ENCODE assay signal across 32 cellular contexts in the genomic region with DNA sequence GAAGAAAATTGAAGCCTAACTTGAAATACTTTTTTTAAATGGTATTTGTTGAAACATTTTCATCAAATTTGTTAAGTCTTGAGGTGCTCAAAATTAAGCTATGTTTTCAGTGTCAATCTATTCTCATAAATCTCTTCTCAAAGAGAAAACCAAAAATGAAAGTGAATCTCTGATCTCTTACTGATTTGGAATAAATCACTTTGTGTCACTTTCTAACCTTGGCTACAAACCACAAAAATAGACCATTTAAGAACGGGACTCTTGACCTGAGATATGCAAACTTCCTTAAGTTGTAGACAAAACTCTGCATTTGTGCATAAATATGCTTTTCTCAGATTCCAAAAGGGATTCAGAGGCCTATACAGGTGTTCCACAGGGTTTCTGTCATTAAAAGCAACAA.
DNase-seq lines count a peak whose midpoint lies in the region; ATAC-seq and TF ChIP-seq lines count a peak whose summit lies in the region.
"Had no signal": no experiment of that assay in that cellular context is flagged by ENCODE, and none has a peak within 500 bp of the region (broad histone marks: within the 10 kb centered on the region; RNA-seq: fewer than 3 reads in every experiment).

No MANE protein-coding gene starts in this region.

- TF ChIP-seq POLR2A in gastrocnemius medialis (IDR thresholded peaks at IDR 0.05): no peak

- H3K27ac ChIP-seq in gastrocnemius medialis: no peak overlapping the region
- H3K27ac ChIP-seq: A549, coronary artery, KMS-11, left ventricle myocardium inferior, neutrophil, right lobe of liver, upper lobe of left lung had no signal

- H3K4me1 ChIP-seq in gastrocnemius medialis: no peaks in the 10 kb centered on the region
- H3K4me1 ChIP-seq: A549, left ventricle myocardium inferior, right lobe of liver, upper lobe of left lung had no signal

- TF ChIP-seq CTCF in GM13976 (IDR thresholded peaks at IDR 0.05; ENCODE audit: borderline replicate concordance, control extremely low read depth, extremely low read depth, insufficient read depth, missing control alignments) (no peak), gastrocnemius medialis (IDR thresholded peaks at IDR 0.05 in 4 of 5, conservative IDR thresholded peaks at IDR 0.05 in 1 of 5) (no peak)

- ATAC-seq in GM18870 (IDR thresholded peaks at IDR 0.05; ENCODE audit: unreplicated experiment): peak; percentile 70
- peak; percentile 79 for ATAC-seq in GM21723 (IDR thresholded peaks at IDR 0.05; ENCODE audit: unreplicated experiment)
- peak; percentile 95 for ATAC-seq in HG03432 (IDR thresholded peaks at IDR 0.05; ENCODE audit: unreplicated experiment)
- no peak for ATAC-seq in HG03095 (IDR thresholded peaks at IDR 0.05; ENCODE audit: unreplicated experiment)
- no peak for ATAC-seq in gastrocnemius medialis
- ATAC-seq: A549; activated CD8-positive, alpha-beta T cell treated with anti-CD3 and anti-CD28 coated beads, Interleukin-2, amount 10 ng/mL, durations not matched to agents 7 days and 5 days; right lobe of liver had no signal

- H3K36me3 ChIP-seq in gastrocnemius medialis: no peaks in the 10 kb centered on the region
- H3K36me3 ChIP-seq: left ventricle myocardium inferior, neutrophil, right lobe of liver, upper lobe of left lung had no signal

- in situ Hi-C loops in GM13976 (cut with MboI; ENCODE audit: low sequenced_read_pairs, unreplicated experiment): no loop called here
- in situ Hi-C loops in gastrocnemius medialis (cut with MboI; ENCODE audit: low sequenced_read_pairs in 4 of 4): no loop called here

- H3K9me3 ChIP-seq in gastrocnemius medialis: no peaks in the 10 kb centered on the region
- H3K9me3 ChIP-seq: A549, neutrophil, right lobe of liver, upper lobe of left lung had no signal

- no peak overlapping the region for H3K4me3 ChIP-seq in gastrocnemius medialis
- H3K4me3 ChIP-seq: A549, coronary artery, left ventricle myocardium inferior, right lobe of liver, upper lobe of left lung had no signal

- H3K27me3 ChIP-seq in gastrocnemius medialis: no peaks in the 10 kb centered on the region
- H3K27me3 ChIP-seq: neutrophil, right lobe of liver, upper lobe of left lung had no signal

- DNase-seq in GM13976 (ENCODE audit: low spot score): peak; percentile 13
- no peak for DNase-seq in stimulated activated naive CD4-positive, alpha-beta T cell (lab: John Stamatoyannopoulos, UW)
- DNase-seq in gastrocnemius medialis: no peak
- no peak for DNase-seq in posterior vena cava (ENCODE audit: low spot score)
- DNase-seq: activated CD4-positive, CD25-positive, alpha-beta regulatory T cell; activated CD8-positive, alpha-beta T cell treated with anti-CD3 and anti-CD28 coated beads, Interleukin-2, amount 10 ng/mL, durations not matched to agents 7 days and 5 days; activated gamma-delta T cell treated with Interleukin-2 at 50 U/mL for 16 hours; CD8-positive, alpha-beta memory T cell; DMS 273 treated with DMSO at 0.1 percent for 48 hours; effector memory CD4-positive, alpha-beta T cell; glutamatergic neuron; HCEC 1CT; islet precursor cell; left ventricle myocardium inferior; MM.1S; naive B cell; NCI-H2107; NCI-H446; NCI-H774; right lobe of liver; RPMI8226; stimulated activated CD4-positive, alpha-beta T cell treated with anti-CD3 and anti-CD28 coated beads, Interleukin-2, amount 100 ng/mL, for 48 hours; T-helper 1 cell; upper lobe of left lung had no signal

- intact Hi-C loops in gastrocnemius medialis (cut with DNase I; ENCODE audit: low total_unique reads) (no loop called here), posterior vena cava (cut with DNase I) (no loop called here)

Comparison
In these comparisons a context has a peak if more than half of its experiments do, and no peak if none do; other contexts are left out.
1. ATAC-seq: peak in GM18870 (single experiment), GM21723 (single experiment) and HG03432 (single experiment); none in HG03095 (single experiment) and gastrocnemius medialis (0 of 2).